ENCODE assay signal across 8 cellular contexts in genomic region chr12:119902084-119902509, GRCh38. TPM values are rescaled to one million over a fixed set of nuclear protein-coding genes. Genes with fewer than 3 reads are reported as not detected.
DNase-seq lines count a peak whose midpoint lies in the region; ATAC-seq and TF ChIP-seq lines count a peak whose summit lies in the region.

No MANE protein-coding gene starts in this region.

- no peak overlapping the region for H3K4me2 ChIP-seq in osteoblast (ENCODE audit: insufficient read depth, low read length)

- H3K27me3 Mint-ChIP-seq in CD14-positive monocyte (ENCODE audit: low read depth in 3 of 3), result peaks cover 1 to 8% (median 3%) of the 10 kb centered on the region in 3 donors
- peaks cover 7% of the 10 kb centered on the region for H3K27me3 Mint-ChIP-seq in activated T-cell treated with anti-CD3 and anti-CD28 coated beads, Interleukin-2, amount 50 U/mL, for 72 hours (ENCODE audit: low read depth)

- POLR2A ChIA-PET in RWPE1 (lab: Yijun Ruan, JAX; ENCODE audit: low non-redundant PET), result no interaction called here

- DNase-seq in CD14-positive monocyte (ENCODE audit: low spot score) (peak; percentile 49), GM20000 (ENCODE audit: low spot score) (peak; percentile 78), M059J (ENCODE audit: low read depth) (peak; percentile 74), RWPE1 (ENCODE audit: low spot score) (peak; percentile 73), fibroblast of the aortic adventitia (ENCODE audit: low read depth) (peak; percentile 76), osteoblast (ENCODE audit: insufficient read length, low spot score, missing footprints) (peak; percentile 84), tibial artery (peak in 1 of 2 donors; percentile 30)
- DNase-seq in activated T-cell treated with anti-CD3 and anti-CD28 coated beads, Interleukin-2, amount 50 U/mL, for 72 hours, result peak; percentile 75

- H3K36me3 Mint-ChIP-seq in CD14-positive monocyte, result no peaks in the 10 kb centered on the region
- H3K36me3 Mint-ChIP-seq in activated T-cell treated with anti-CD3 and anti-CD28 coated beads, Interleukin-2, amount 50 U/mL, for 72 hours (ENCODE audit: insufficient read depth in 2 of 2), result no peaks in the 10 kb centered on the region

- H3K4me1 ChIP-seq in osteoblast (ENCODE audit: insufficient read depth, low read length) (peaks cover 3% of the 10 kb centered on the region), tibial artery (no peaks in the 10 kb centered on the region)

- no peaks in the 10 kb centered on the region for H3K79me2 ChIP-seq in osteoblast (ENCODE audit: insufficient read depth, low read length)

- H3K4me3 ChIP-seq in fibroblast of the aortic adventitia (ENCODE audit: low read depth, low read length) (no peak overlapping the region), osteoblast (ENCODE audit: insufficient read depth, low read length) (no peak overlapping the region), tibial artery (no peak overlapping the region)

- H3K4me1 Mint-ChIP-seq in CD14-positive monocyte, result peaks cover 2% of the 10 kb centered on the region
- peaks cover 11% of the 10 kb centered on the region for H3K4me1 Mint-ChIP-seq in activated T-cell treated with anti-CD3 and anti-CD28 coated beads, Interleukin-2, amount 50 U/mL, for 72 hours (ENCODE audit: low read depth)

- H3K36me3 ChIP-seq in osteoblast (ENCODE audit: insufficient read depth, low read length) (no peaks in the 10 kb centered on the region), tibial artery (no peaks in the 10 kb centered on the region)

- TF ChIP-seq CTCF in CD14-positive monocyte (IDR thresholded peaks at IDR 0.05) (peak; percentile 90), GM20000 (IDR thresholded peaks at IDR 0.05; ENCODE audit: extremely low read depth, missing control alignments) (peak; percentile 86), RWPE1 (conservative IDR thresholded peaks at IDR 0.05; ENCODE audit: low read depth) (peak; percentile 92), fibroblast of the aortic adventitia (IDR thresholded peaks at IDR 0.05; ENCODE audit: insufficient read depth, low read length) (peak; percentile 97), osteoblast (IDR thresholded peaks at IDR 0.05; ENCODE audit: extremely low read depth, low read depth, low read length) (peak; percentile 94), tibial artery (IDR thresholded peaks at IDR 0.05) (peak; percentile 42 to 50)

- H3K27ac ChIP-seq in RWPE1 (no peak overlapping the region), osteoblast (ENCODE audit: low read depth, low read length) (no peak overlapping the region), tibial artery (no peak overlapping the region)

- ATAC-seq in activated T-cell treated with anti-CD3 and anti-CD28 coated beads, Interleukin-2, amount 50 U/mL, for 72 hours (replicated peaks in 1 of 2), result peak; percentile 97

- no peak overlapping the region for H3K27ac Mint-ChIP-seq in CD14-positive monocyte
- no peak overlapping the region for H3K27ac Mint-ChIP-seq in activated T-cell treated with anti-CD3 and anti-CD28 coated beads, Interleukin-2, amount 50 U/mL, for 72 hours

- CTCF ChIA-PET in RWPE1 (lab: Yijun Ruan, JAX), result interaction anchor here (0.5 to 1.5 kb wide), 6 partner anchors 11 to 261 kb away, joined by 3 to 4 read pairs (median 3); no protein-coding TSS in a partner anchor

- H3K4me3 Mint-ChIP-seq in CD14-positive monocyte, result no peak overlapping the region
- H3K4me3 Mint-ChIP-seq in activated T-cell treated with anti-CD3 and anti-CD28 coated beads, Interleukin-2, amount 50 U/mL, for 72 hours, result no peak overlapping the region

- peak overlapping the region; percentile 18 for H2AFZ ChIP-seq in osteoblast (ENCODE audit: low read length)

- H4K20me1 ChIP-seq in osteoblast (ENCODE audit: insufficient read depth, low read length), result no peaks in the 10 kb centered on the region

- H3K9me3 ChIP-seq in osteoblast (ENCODE audit: low read depth, low read length) (no peaks in the 10 kb centered on the region), tibial artery (no peaks in the 10 kb centered on the region)

- H3K9me3 Mint-ChIP-seq in CD14-positive monocyte, result no peaks in the 10 kb centered on the region
- no peaks in the 10 kb centered on the region for H3K9me3 Mint-ChIP-seq in activated T-cell treated with anti-CD3 and anti-CD28 coated beads, Interleukin-2, amount 50 U/mL, for 72 hours

- intact Hi-C loops in CD14-positive monocyte (cut with micrococcal nuclease) (no loop called here), tibial artery (cut with DNase I; ENCODE audit: low total_unique reads) (loop anchor here (10.0 kb wide), 1 partner anchor 187 kb away; no protein-coding TSS in a partner anchor)

- H3K27me3 ChIP-seq in osteoblast (ENCODE audit: insufficient read depth, low read length), result no peaks in the 10 kb centered on the region
- peaks cover 0 to 3% of the 10 kb centered on the region in 2 donors for H3K27me3 ChIP-seq in tibial artery

RNA-seq across cellular contexts. Expression of gene CIT, which starts 25.0 kb away (rescaled TPM):
- polyA plus RNA-seq in CD14-positive monocyte, result not detected
- 13.5 and 33.4 TPM in 2 replicates for total RNA-seq in M059J (2014; rRNA removed; shearing (Covaris generic))
- 10 to 100 TPM; 44.6 to 52.1 TPM for total RNA-seq in activated T-cell treated with anti-CD3 and anti-CD28 coated beads, Interleukin-2, amount 50 U/mL, for 72 hours
- 3.8 and 48.0 TPM in 2 replicates for total RNA-seq in fibroblast of the aortic adventitia (ENCODE audit: low replicate concordance)
- 8.8 and 10.1 TPM in 2 replicates for total RNA-seq in osteoblast

Comparison
In these comparisons a context has a peak if more than half of its experiments do, and no peak if none do; other contexts are left out.
1. CTCF ChIP-seq: peak in every context shown above with its lines; median percentile 97 in fibroblast of the aortic adventitia; 94 in osteoblast; 92 in RWPE1; 90 in CD14-positive monocyte; 86 in GM20000; 46 in tibial artery.